ENCODE assay signal across 28 cellular contexts in genomic region chr3:185079620-185080019, GRCh38.
"Had no signal": no experiment of that assay in that cellular context is flagged by ENCODE, and none has a peak within 500 bp of the region (broad histone marks: within the 10 kb centered on the region; RNA-seq: fewer than 3 reads in every experiment).

No MANE protein-coding gene starts in this region.

- H3K4me3 Mint-ChIP-seq: central memory CD8-positive, alpha-beta T cell; mesothelial cell of epicardium; naive thymus-derived CD8-positive, alpha-beta T cell; nephron progenitor cell; stimulated activated effector memory CD8-positive, alpha-beta T cell treated with anti-CD3 and anti-CD28 coated beads, Interleukin-12 subunit alpha, Interleukin-12 subunit beta, amount 100 ng/mL, for 72 hours had no signal

- H3K4me1 ChIP-seq: colonic mucosa, esophagus squamous epithelium, gastrocnemius medialis, left lung, pancreas, upper lobe of right lung, uterus had no signal

- H3K4me1 Mint-ChIP-seq: central memory CD8-positive, alpha-beta T cell; mesothelial cell of epicardium; naive thymus-derived CD8-positive, alpha-beta T cell; stimulated activated effector memory CD8-positive, alpha-beta T cell treated with anti-CD3 and anti-CD28 coated beads, Interleukin-12 subunit alpha, Interleukin-12 subunit beta, amount 100 ng/mL, for 72 hours had no signal

- DNase-seq: colonic mucosa; dermis blood vessel endothelial cell; effector memory CD4-positive, alpha-beta T cell; erythroblast; esophagus squamous epithelium; foreskin fibroblast; gastrocnemius medialis; head of caudate nucleus; kidney; left lung; mesenchymal stem cell; naive thymus-derived CD8-positive, alpha-beta T cell; nephron progenitor cell; nucleus accumbens; pancreas; stimulated activated CD4-positive, alpha-beta T cell treated with anti-CD3 and anti-CD28 coated beads, Interleukin-2, amount 100 ng/mL, for 24 hours; stimulated activated CD4-positive, alpha-beta T cell treated with anti-CD3 and anti-CD28 coated beads, Interleukin-4, amount 100 ng/mL, for 24 hours; stimulated activated naive CD4-positive, alpha-beta T cell treated with Interleukin-2 at 50 U/mL for 16 hours; stomach; upper lobe of right lung; uterus had no signal

- H3K9me3 ChIP-seq: colonic mucosa, esophagus squamous epithelium, gastrocnemius medialis, left lung, pancreas, stomach, thoracic aorta, tibial nerve, upper lobe of right lung, uterus had no signal

- H3K9me3 Mint-ChIP-seq: central memory CD8-positive, alpha-beta T cell; mesothelial cell of epicardium; naive thymus-derived CD8-positive, alpha-beta T cell; nephron progenitor cell; stimulated activated effector memory CD8-positive, alpha-beta T cell treated with anti-CD3 and anti-CD28 coated beads, Interleukin-12 subunit alpha, Interleukin-12 subunit beta, amount 100 ng/mL, for 72 hours had no signal

- H3K27me3 ChIP-seq: colonic mucosa, esophagus squamous epithelium, gastrocnemius medialis, left lung, pancreas, stomach, tibial nerve, upper lobe of right lung, uterus had no signal

- H3K27me3 Mint-ChIP-seq: progenitor cell of endocrine pancreas had no signal

- H3K36me3 Mint-ChIP-seq: mesothelial cell of epicardium; naive thymus-derived CD8-positive, alpha-beta T cell; stimulated activated effector memory CD8-positive, alpha-beta T cell treated with anti-CD3 and anti-CD28 coated beads, Interleukin-12 subunit alpha, Interleukin-12 subunit beta, amount 100 ng/mL, for 72 hours had no signal

- H3K36me3 ChIP-seq: colonic mucosa, esophagus squamous epithelium, gastrocnemius medialis, left lung, pancreas, upper lobe of right lung, uterus had no signal

- H3K27ac ChIP-seq: colonic mucosa, esophagus squamous epithelium, gastrocnemius medialis, left lung, pancreas, stomach, tibial nerve, upper lobe of right lung, uterus had no signal

- ATAC-seq: gastrocnemius medialis; left lung; naive thymus-derived CD8-positive, alpha-beta T cell; pancreas; sciatic nerve; stimulated activated effector memory CD8-positive, alpha-beta T cell treated with anti-CD3 and anti-CD28 coated beads, Interleukin-12 subunit alpha, Interleukin-12 subunit beta, amount 100 ng/mL, for 72 hours; upper lobe of right lung had no signal

- H3K4me3 ChIP-seq: colonic mucosa, esophagus squamous epithelium, gastrocnemius medialis, left lung, pancreas, stomach, thoracic aorta, tibial nerve, upper lobe of right lung, uterus had no signal

- H3K27ac Mint-ChIP-seq: mesothelial cell of epicardium; naive thymus-derived CD8-positive, alpha-beta T cell; nephron progenitor cell; progenitor cell of endocrine pancreas; stimulated activated effector memory CD8-positive, alpha-beta T cell treated with anti-CD3 and anti-CD28 coated beads, Interleukin-12 subunit alpha, Interleukin-12 subunit beta, amount 100 ng/mL, for 72 hours had no signal
